11 cellular contexts compared by ENCODE assay signal in genomic region chr4:52863324-52863723, GRCh38. TPM values are rescaled to one million over a fixed set of nuclear protein-coding genes. Genes with fewer than 3 reads are reported as not detected.
DNase-seq lines count a peak whose midpoint lies in the region; ATAC-seq and TF ChIP-seq lines count a peak whose summit lies in the region.
"Had no signal": no experiment of that assay in that cellular context is flagged by ENCODE, and none has a peak within 500 bp of the region (broad histone marks: within the 10 kb centered on the region; RNA-seq: fewer than 3 reads in every experiment).

No MANE protein-coding gene starts in this region.

- peak overlapping the region; percentile 86 for H3K4me3 Mint-ChIP-seq in Caco-2 (ENCODE audit: unreplicated experiment)
- peak overlapping the region; percentile 53 for H3K4me3 Mint-ChIP-seq in endothelial cell (ENCODE audit: unreplicated experiment)

- POLR2A ChIA-PET in Caco-2 (lab: Charles Lee) (interaction anchor here (0.6 to 1.1 kb wide), 6 partner anchors 11 to 151 kb away, joined by 3 to 5 read pairs (median 4); partner anchors contain the start of gene ERVMER34-1), IMR-90 (lab: Charles Lee; ENCODE audit: unreplicated experiment) (no interaction called here)

- H3K9me3 ChIP-seq in Caco-2 (peaks cover 1% of the 10 kb centered on the region; the same call in 1 of the 2 replicates), IMR-90 (ENCODE audit: control insufficient read depth, insufficient read depth, low read length) (peaks cover under 1% of the 10 kb centered on the region; the same call in 1 of the 2 replicates), neuronal stem cell (replicated peaks in 1 of 2; ENCODE audit: control insufficient read depth in 2 of 2, insufficient read depth in 1 of 2, low read depth in 1 of 2, low read length in 2 of 2) (peaks cover under 1 to 8% of the 10 kb centered on the region in 2 donors)

- no peak overlapping the region for H2AFZ ChIP-seq in IMR-90 (replicated peaks; ENCODE audit: low read length, poor library complexity)
- H2AFZ ChIP-seq in neuronal stem cell (ENCODE audit: low read length), result no peak overlapping the region

- no peak overlapping the region for H2BK12ac ChIP-seq in neuronal stem cell (ENCODE audit: low read length)

- H3K9ac ChIP-seq in IMR-90 (ENCODE audit: low read depth, low read length) (peak overlapping the region; percentile 70), neuronal stem cell (ENCODE audit: low read depth, low read length, poor library complexity) (no peak overlapping the region)

- H2AK5ac ChIP-seq in IMR-90 (ENCODE audit: low read depth, low read length), result no peak overlapping the region
- no peak overlapping the region for H2AK5ac ChIP-seq in neuronal stem cell (ENCODE audit: low read depth, low read length)

- no peaks in the 10 kb centered on the region for H4K20me1 ChIP-seq in IMR-90 (ENCODE audit: insufficient read depth, low read length)

- no peak overlapping the region for H2AK9ac ChIP-seq in IMR-90 (replicated peaks; ENCODE audit: low read depth, low read length, poor library complexity)

- TF ChIP-seq POLR2A in IMR-90 (IDR thresholded peaks at IDR 0.05; ENCODE audit: low read depth, low read length), result no peak

- H2BK20ac ChIP-seq in IMR-90 (ENCODE audit: low read depth, low read length), result no peak overlapping the region

- H4K5ac ChIP-seq in IMR-90 (ENCODE audit: low read depth, low read length), result no peak overlapping the region

- H3K4me1 Mint-ChIP-seq in Caco-2 (ENCODE audit: low read depth, unreplicated experiment), result peaks cover 6% of the 10 kb centered on the region
- H3K4me1 Mint-ChIP-seq in endothelial cell (ENCODE audit: unreplicated experiment), result peaks cover 9% of the 10 kb centered on the region

- H3K14ac ChIP-seq in IMR-90 (replicated peaks; ENCODE audit: low read depth, low read length) (no peak overlapping the region), neuronal stem cell (ENCODE audit: low read length) (no peak overlapping the region)

- no peak overlapping the region for H2BK5ac ChIP-seq in IMR-90 (ENCODE audit: low read depth, low read length, poor library complexity, severe bottlenecking)
- no peak overlapping the region for H2BK5ac ChIP-seq in neuronal stem cell (ENCODE audit: low read length)

- no peak for TF ChIP-seq RAD21 in IMR-90 (IDR thresholded peaks at IDR 0.05; ENCODE audit: low read length)

- H4K91ac ChIP-seq in IMR-90 (ENCODE audit: insufficient read depth, low read depth, low read length), result no peak overlapping the region
- H4K91ac ChIP-seq in neuronal stem cell (ENCODE audit: low read depth, low read length, poor library complexity), result no peak overlapping the region

- 40% methylated on average over 1 of the region's 6 CpGs; no CpG with 5 or more reads in 1 of the 2 experiments for WGBS in IMR-90 (ENCODE audit: extremely low coverage in 2 of 2, insufficient read length in 1 of 2), 2 experiments
- no CpG with 5 or more reads among the region's 6 CpGs for WGBS in neuronal stem cell (ENCODE audit: extremely low coverage in 2 of 2, insufficient read length in 2 of 2, insufficient replicate concordance in 1 of 2), 2 donors

- H3K4me3 ChIP-seq in Caco-2 (ENCODE audit: low read depth, low read length), result peak overlapping the region; percentile 95
- peak overlapping the region; percentile 89 for H3K4me3 ChIP-seq in IMR-90 (ENCODE audit: insufficient read depth, low read depth, low read length)
- H3K4me3 ChIP-seq in neuronal stem cell (ENCODE audit: low read length in 2 of 2), result peak overlapping the region; percentile 76 to 94

- peaks cover 1% of the 10 kb centered on the region for H3K36me3 ChIP-seq in Caco-2 (ENCODE audit: control insufficient read depth, insufficient read depth, low read length)
- peaks cover 15% of the 10 kb centered on the region for H3K36me3 ChIP-seq in IMR-90 (ENCODE audit: control insufficient read depth, insufficient read depth, low read length)
- peaks cover 13 to 41% of the 10 kb centered on the region in 2 donors for H3K36me3 ChIP-seq in neuronal stem cell (replicated peaks in 1 of 2; ENCODE audit: control insufficient read depth in 2 of 2, insufficient read depth in 2 of 2, low read length in 2 of 2)

- no peak for DNase-seq in Caco-2
- DNase-seq in IMR-90, result no peak
- no peak for DNase-seq in endothelial cell (ENCODE audit: low spot score)
- DNase-seq in neuronal stem cell (ENCODE audit: low spot score), result no peak
- no peak for DNase-seq in OCI-M2 (lab: John Stamatoyannopoulos, UW; ENCODE audit: unreplicated experiment)
- DNase-seq in iPS-NIHi11 (ENCODE audit: low spot score), result no peak
- DNase-seq in central memory CD4-positive, alpha-beta T cell, result no peak
- DNase-seq: head of caudate nucleus, NCI-H1694 had no signal

- ATAC-seq in IMR-90 (ENCODE audit: low read depth), result no peak

- no peaks in the 10 kb centered on the region for H3K27me3 ChIP-seq in Caco-2 (replicated peaks; ENCODE audit: control insufficient read depth, insufficient read depth, low read length)
- H3K27me3 ChIP-seq in IMR-90 (ENCODE audit: control insufficient read depth, insufficient read depth, low read length), result peaks cover 8% of the 10 kb centered on the region
- H3K27me3 ChIP-seq in neuronal stem cell (ENCODE audit: control insufficient read depth in 3 of 3, insufficient read depth in 3 of 3, low read depth in 1 of 3, low read length in 3 of 3), result peaks cover 0 to 5% (median 0%) of the 10 kb centered on the region in 3 experiments

- no TSS peak for BruUV-seq in Caco-2 (replicated peaks; lab: Mats Ljungman, UMichigan)
- BruUV-seq in IMR-90 (replicated peaks; lab: Mats Ljungman, UMichigan), result no TSS peak

- H3K36me3 Mint-ChIP-seq in Caco-2 (ENCODE audit: insufficient read depth, unreplicated experiment) (peaks cover 52% of the 10 kb centered on the region), endothelial cell (ENCODE audit: low read depth, unreplicated experiment) (peaks cover 4% of the 10 kb centered on the region)

- H2BK15ac ChIP-seq in IMR-90 (ENCODE audit: low read depth, low read length), result no peak overlapping the region
- no peak overlapping the region for H2BK15ac ChIP-seq in neuronal stem cell (ENCODE audit: low read length)

- H2BK120ac ChIP-seq in IMR-90 (ENCODE audit: low read depth, low read length), result no peak overlapping the region
- H2BK120ac ChIP-seq in neuronal stem cell (ENCODE audit: low read depth, low read length), result no peak overlapping the region

- CTCF ChIA-PET in Caco-2 (lab: Charles Lee), result no interaction called here
- CTCF ChIA-PET in IMR-90 (lab: Yijun Ruan, JAX), result no interaction called here

- H3K79me1 ChIP-seq in IMR-90 (ENCODE audit: low read depth in 1 of 2, low read length in 2 of 2) (no peaks in the 10 kb centered on the region; a peak in 1 of 4 replicates), neuronal stem cell (ENCODE audit: low read depth, low read length) (peaks cover 4% of the 10 kb centered on the region)

- intact Hi-C loops in Caco-2 (cut with micrococcal nuclease; ENCODE audit: unreplicated experiment) (loop anchor here (2.0 to 10.0 kb wide), 6 partner anchors 49 to 151 kb away; partner anchors contain the start of gene ERVMER34-1), IMR-90 (cut with micrococcal nuclease) (loop anchor here (2.0 to 10.0 kb wide), 6 partner anchors 94 to 489 kb away; partner anchors contain the start of gene USP46)

- peaks cover 20% of the 10 kb centered on the region for H3K4me1 ChIP-seq in Caco-2
- peaks cover 9% of the 10 kb centered on the region for H3K4me1 ChIP-seq in IMR-90 (ENCODE audit: control insufficient read depth, insufficient read depth, low read length)
- peaks cover 14 to 16% of the 10 kb centered on the region in 2 donors for H3K4me1 ChIP-seq in neuronal stem cell (ENCODE audit: control insufficient read depth in 2 of 2, insufficient read depth in 1 of 2, low read depth in 1 of 2, low read length in 2 of 2)

- H3K23ac ChIP-seq in IMR-90 (ENCODE audit: low read depth, low read length), result no peak overlapping the region
- H3K23ac ChIP-seq in neuronal stem cell (ENCODE audit: low read depth, low read length, poor library complexity), result no peak overlapping the region

- H3K27ac Mint-ChIP-seq in Caco-2 (ENCODE audit: unreplicated experiment) (peak overlapping the region; percentile 70), endothelial cell (ENCODE audit: unreplicated experiment) (no peak overlapping the region)
- H3K27ac Mint-ChIP-seq: activated T-helper 2 cell treated with anti-CD3 and anti-CD28 coated beads, Interferon-gamma antibody, Interleukin-2, Interleukin-4, amounts not matched to agents 10 μg/mL and 5 μg/mL and 100 μg/mL, durations not matched to agents 14 hours and 24 hours and 36 hours; dendritic cell treated with granulocyte-macrophage colony-stimulating factor and Interleukin-4, amounts not matched to agents 40 ng/mL and 50 ng/mL, for 4 days had no signal

- H3K27ac ChIP-seq in IMR-90 (ENCODE audit: insufficient read depth, low read length), result no peak overlapping the region
- no peak overlapping the region for H3K27ac ChIP-seq in neuronal stem cell (replicated peaks; ENCODE audit: low read length)

- peak overlapping the region; percentile 77 for H3K4me2 ChIP-seq in IMR-90 (ENCODE audit: low read depth, low read length)
- peak overlapping the region; percentile 100 for H3K4me2 ChIP-seq in neuronal stem cell (ENCODE audit: insufficient read depth, low read length, poor library complexity, severe bottlenecking)

- in situ Hi-C loops in IMR-90 (cut with MboI; ENCODE audit: low sequenced_read_pairs), result no loop called here

- H3K4ac ChIP-seq in IMR-90 (ENCODE audit: low read depth, low read length) (peak overlapping the region; percentile 71; the same call in 1 of the 2 replicates), neuronal stem cell (ENCODE audit: low read length) (no peak overlapping the region)

- H3K9me3 Mint-ChIP-seq in Caco-2 (ENCODE audit: unreplicated experiment) (peaks cover 11% of the 10 kb centered on the region), endothelial cell (ENCODE audit: unreplicated experiment) (no peaks in the 10 kb centered on the region)
- H3K9me3 Mint-ChIP-seq: dendritic cell treated with granulocyte-macrophage colony-stimulating factor and Interleukin-4, amounts not matched to agents 40 ng/mL and 50 ng/mL, for 4 days had no signal

- H3K18ac ChIP-seq in IMR-90 (ENCODE audit: low read depth, low read length), result no peak overlapping the region
- H3K18ac ChIP-seq in neuronal stem cell (ENCODE audit: low read length), result no peak overlapping the region

- H4K8ac ChIP-seq in IMR-90 (ENCODE audit: low read depth in 2 of 2, low read length in 2 of 2), result no peak overlapping the region
- H4K8ac ChIP-seq in neuronal stem cell (ENCODE audit: low read depth, low read length), result no peak overlapping the region

- peaks cover 7% of the 10 kb centered on the region; the same call in 1 of the 2 replicates for H3K9me1 ChIP-seq in IMR-90 (ENCODE audit: insufficient read depth, low read length)

- dilution Hi-C loops in IMR-90 (cut with HindIII; ENCODE audit: low sequenced_read_pairs, unreplicated experiment), result no loop called here

- TF ChIP-seq CTCF in Caco-2 (IDR thresholded peaks at IDR 0.05; ENCODE audit: insufficient read depth in 1 of 2, low read depth in 1 of 2, low read length in 1 of 2, severe bottlenecking in 1 of 2, unreplicated experiment in 1 of 2) (no peak), IMR-90 (conservative IDR thresholded peaks at IDR 0.05; ENCODE audit: low read depth, low read length) (no peak), endothelial cell (IDR thresholded peaks at IDR 0.05; ENCODE audit: unreplicated experiment) (no peak)

- H3K27me3 Mint-ChIP-seq in Caco-2 (ENCODE audit: insufficient read depth, unreplicated experiment), result no peaks in the 10 kb centered on the region
- peaks cover 10% of the 10 kb centered on the region for H3K27me3 Mint-ChIP-seq in endothelial cell (ENCODE audit: unreplicated experiment)

- H3K56ac ChIP-seq in IMR-90 (ENCODE audit: extremely low read depth, insufficient read depth, low read length), result peak overlapping the region; percentile 41; the same call in 1 of the 2 replicates

RNA-seq across cellular contexts. Expression of gene RASL11B, which starts 1.2 kb away (rescaled TPM):
- 19.6 and 23.3 TPM in 2 replicates for total RNA-seq in Caco-2 (2022)
- total RNA-seq in IMR-90 (2012; rRNA removed), result 0.18 and 0.28 TPM in 2 replicates
- polyA plus RNA-seq in IMR-90 (2012; rRNA removed), result 0.26 and 0.31 TPM in 2 replicates
- 0.04 and 0.23 TPM in 2 replicates for polyA plus RNA-seq in IMR-90 (2012; cell fraction: cytosol; rRNA removed)
- 0.20 and 0.41 TPM in 2 replicates for polyA plus RNA-seq in IMR-90 (2012; cell fraction: nucleus; rRNA removed; ENCODE audit: low replicate concordance)
- 0.64 TPM for total RNA-seq in endothelial cell (ENCODE audit: unreplicated experiment)
- 5.3 TPM for polyA plus RNA-seq in neuronal stem cell (2013, experiment 1 of 2)
- 5.3 TPM for polyA plus RNA-seq in neuronal stem cell (2013, experiment 2 of 2)

Comparison
In these comparisons a context has a peak if more than half of its experiments do, and no peak if none do; other contexts are left out.
1. RNA of gene RASL11B, which starts 1.2 kb away (total RNA-seq): 19.6 to 23.3 TPM in Caco-2; 0.64 TPM in endothelial cell (single experiment) and 0.18 to 0.28 TPM in IMR-90; every median in the first group is over 10 times any median in the second.
2. Peak in every context shown above with its lines, with median percentiles within 50 percentile points of each other: H3K4me3 ChIP-seq.